In genomic region chr20:6524305-6524704, GRCh38 we compare ENCODE assay signal across 28 cellular contexts.
"Had no signal": no experiment of that assay in that cellular context is flagged by ENCODE, and none has a peak within 500 bp of the region (broad histone marks: within the 10 kb centered on the region; RNA-seq: fewer than 3 reads in every experiment).

No MANE protein-coding gene starts in this region.

- H3K27me3 Mint-ChIP-seq: dendritic cell treated with granulocyte-macrophage colony-stimulating factor and Interleukin-4, amounts not matched to agents 40 ng/mL and 50 ng/mL, for 4 days; effector memory CD8-positive, alpha-beta T cell had no signal

- FAIRE-seq: colon, endometrium, endothelial cell of umbilical vein, frontal cortex had no signal

- H3K27me3 ChIP-seq: colonic mucosa, dorsolateral prefrontal cortex, esophagus muscularis mucosa, esophagus squamous epithelium, foreskin keratinocyte, gastrocnemius medialis, gastroesophageal sphincter, heart left ventricle, heart right ventricle had no signal

- H3K27ac ChIP-seq: colonic mucosa, coronary artery, dorsolateral prefrontal cortex, epithelial cell of prostate, esophagus muscularis mucosa, esophagus squamous epithelium, foreskin keratinocyte, gastrocnemius medialis, gastroesophageal sphincter, heart left ventricle, heart right ventricle had no signal

- H3K27ac Mint-ChIP-seq: dendritic cell treated with granulocyte-macrophage colony-stimulating factor and Interleukin-4, amounts not matched to agents 40 ng/mL and 50 ng/mL, for 4 days; effector memory CD8-positive, alpha-beta T cell; endodermal cell had no signal

- H3K4me1 Mint-ChIP-seq: endodermal cell had no signal

- H3K4me3 ChIP-seq: colonic mucosa, coronary artery, dorsolateral prefrontal cortex, esophagus muscularis mucosa, esophagus squamous epithelium, gastrocnemius medialis, gastroesophageal sphincter, heart left ventricle, heart right ventricle had no signal

- ATAC-seq: effector memory CD8-positive, alpha-beta T cell; esophagus mucosa; foreskin keratinocyte; gastrocnemius medialis; gastroesophageal sphincter; heart left ventricle; heart right ventricle had no signal

- DNase-seq: colonic mucosa; cortex of kidney; dermis blood vessel endothelial cell; dorsolateral prefrontal cortex; effector CD4-positive, alpha-beta T cell; effector CD8-positive, alpha-beta T cell; effector memory CD4-positive, alpha-beta T cell; effector memory CD8-positive, alpha-beta T cell; endodermal cell; erythroblast; esophagus squamous epithelium; foreskin fibroblast; foreskin keratinocyte; foreskin melanocyte; gastrocnemius medialis; glutamatergic neuron; heart left ventricle; heart right ventricle had no signal

- H3K36me3 ChIP-seq: colonic mucosa, esophagus muscularis mucosa, esophagus squamous epithelium, gastrocnemius medialis, gastroesophageal sphincter, heart left ventricle, heart right ventricle had no signal

- H3K4me1 ChIP-seq: colonic mucosa, esophagus muscularis mucosa, esophagus squamous epithelium, gastrocnemius medialis, gastroesophageal sphincter, heart left ventricle, heart right ventricle had no signal

- H3K4me3 Mint-ChIP-seq: dendritic cell treated with granulocyte-macrophage colony-stimulating factor and Interleukin-4, amounts not matched to agents 40 ng/mL and 50 ng/mL, for 4 days; effector memory CD8-positive, alpha-beta T cell; endodermal cell had no signal

- H3K9me3 ChIP-seq: colonic mucosa, gastrocnemius medialis had no signal
